17 cellular contexts compared by ENCODE assay signal in genomic region chr16:27256861-27257260, GRCh38. TPM values are rescaled to one million over a fixed set of nuclear protein-coding genes. Genes with fewer than 3 reads are reported as not detected.
DNase-seq lines count a peak whose midpoint lies in the region; TF ChIP-seq lines count a peak whose summit lies in the region.
"Had no signal": no experiment of that assay in that cellular context is flagged by ENCODE, and none has a peak within 500 bp of the region (broad histone marks: within the 10 kb centered on the region; RNA-seq: fewer than 3 reads in every experiment).

No MANE protein-coding gene starts in this region.

- intact Hi-C loops in vagina (cut with DNase I) = no loop called here

- peaks cover 52% of the 10 kb centered on the region for H3K4me1 ChIP-seq in vagina

- H3K4me3 ChIP-seq in vagina = no peak overlapping the region
- H3K4me3 ChIP-seq: GM23338 had no signal

- no peak for DNase-seq in activated naive CD4-positive, alpha-beta T cell (lab: John Stamatoyannopoulos, UW)
- no peak for DNase-seq in activated naive CD8-positive, alpha-beta T cell treated with anti-CD3 and anti-CD28 coated beads for 36 hours
- DNase-seq in osteocyte (ENCODE audit: extremely low spot score, unreplicated experiment) = peak; percentile 59
- no peak for DNase-seq in vagina (ENCODE audit: extremely low spot score in 2 of 2)
- no peak for DNase-seq in NCI-H2081 (lab: John Stamatoyannopoulos, UW)
- DNase-seq in T1000 (lab: John Stamatoyannopoulos, UW) = no peak
- DNase-seq: COR-L47, GF-D8, KG1, NCI-H1436, NCI-H2029 treated with DMSO at 0.1 percent for 48 hours, NCI-H510A treated with DMSO at 0.1 percent for 48 hours, NCI-H82, PC-3 had no signal

- H3K4me1 Mint-ChIP-seq in activated naive CD4-positive, alpha-beta T cell treated with anti-CD3 and anti-CD28 coated beads, Interleukin-2, amount 50 U/mL, for 24 hours = peaks cover 89% of the 10 kb centered on the region
- H3K4me1 Mint-ChIP-seq in activated naive CD8-positive, alpha-beta T cell treated with anti-CD3 and anti-CD28 coated beads for 36 hours = peaks cover 73% of the 10 kb centered on the region
- peaks cover 16% of the 10 kb centered on the region for H3K4me1 Mint-ChIP-seq in osteocyte (ENCODE audit: unreplicated experiment)

- peak overlapping the region; percentile 53 for H3K27ac Mint-ChIP-seq in activated naive CD4-positive, alpha-beta T cell treated with anti-CD3 and anti-CD28 coated beads, Interleukin-2, amount 50 U/mL, for 24 hours
- H3K27ac Mint-ChIP-seq in activated naive CD8-positive, alpha-beta T cell treated with anti-CD3 and anti-CD28 coated beads for 36 hours = peak overlapping the region; percentile 39
- H3K27ac Mint-ChIP-seq in osteocyte (ENCODE audit: unreplicated experiment) = peak overlapping the region; percentile 1
- H3K27ac Mint-ChIP-seq: GM23338 had no signal

- H3K4me3 Mint-ChIP-seq in activated naive CD4-positive, alpha-beta T cell treated with anti-CD3 and anti-CD28 coated beads, Interleukin-2, amount 50 U/mL, for 24 hours = peak overlapping the region; percentile 6
- H3K4me3 Mint-ChIP-seq in activated naive CD8-positive, alpha-beta T cell treated with anti-CD3 and anti-CD28 coated beads for 36 hours = no peak overlapping the region
- H3K4me3 Mint-ChIP-seq in osteocyte (ENCODE audit: unreplicated experiment) = no peak overlapping the region
- H3K4me3 Mint-ChIP-seq: GM23338 had no signal

- peaks cover 29% of the 10 kb centered on the region for H3K36me3 Mint-ChIP-seq in activated naive CD4-positive, alpha-beta T cell treated with anti-CD3 and anti-CD28 coated beads, Interleukin-2, amount 50 U/mL, for 24 hours
- peaks cover 74% of the 10 kb centered on the region for H3K36me3 Mint-ChIP-seq in activated naive CD8-positive, alpha-beta T cell treated with anti-CD3 and anti-CD28 coated beads for 36 hours
- peaks cover 7% of the 10 kb centered on the region for H3K36me3 Mint-ChIP-seq in osteocyte (ENCODE audit: unreplicated experiment)

- TF ChIP-seq POLR2A in vagina (IDR thresholded peaks at IDR 0.05) = no peak

- H3K27me3 ChIP-seq in vagina = no peaks in the 10 kb centered on the region

- H3K27me3 Mint-ChIP-seq in activated naive CD4-positive, alpha-beta T cell treated with anti-CD3 and anti-CD28 coated beads, Interleukin-2, amount 50 U/mL, for 24 hours = no peaks in the 10 kb centered on the region
- no peaks in the 10 kb centered on the region for H3K27me3 Mint-ChIP-seq in activated naive CD8-positive, alpha-beta T cell treated with anti-CD3 and anti-CD28 coated beads for 36 hours
- H3K27me3 Mint-ChIP-seq in osteocyte (ENCODE audit: unreplicated experiment) = no peaks in the 10 kb centered on the region

- TF ChIP-seq CTCF in osteocyte (IDR thresholded peaks at IDR 0.05) (no peak), vagina (IDR thresholded peaks at IDR 0.05) (no peak)

- no peaks in the 10 kb centered on the region for H3K9me3 Mint-ChIP-seq in activated naive CD4-positive, alpha-beta T cell treated with anti-CD3 and anti-CD28 coated beads, Interleukin-2, amount 50 U/mL, for 24 hours
- peaks cover 2% of the 10 kb centered on the region for H3K9me3 Mint-ChIP-seq in activated naive CD8-positive, alpha-beta T cell treated with anti-CD3 and anti-CD28 coated beads for 36 hours
- H3K9me3 Mint-ChIP-seq in osteocyte (ENCODE audit: unreplicated experiment) = no peaks in the 10 kb centered on the region
- H3K9me3 Mint-ChIP-seq: GM23338 had no signal

- no peaks in the 10 kb centered on the region for H3K9me3 ChIP-seq in vagina

- peaks cover 0 to 12% of the 10 kb centered on the region in 2 donors for H3K36me3 ChIP-seq in vagina

- H3K27ac ChIP-seq in vagina = peak overlapping the region; percentile 73
- H3K27ac ChIP-seq: RWPE1 had no signal

RNA-seq across cellular contexts. Expression of gene NSMCE1, which starts 11.7 kb away (rescaled TPM):
- 100 to 1,000 TPM; 133 to 146 TPM for total RNA-seq in activated naive CD8-positive, alpha-beta T cell treated with anti-CD3 and anti-CD28 coated beads for 36 hours
- total RNA-seq in osteocyte = 26.4 and 28.3 TPM in 2 replicates
- total RNA-seq in vagina = 24.6 TPM

RNA-seq across cellular contexts. Expression of gene KDM8, which starts 53.5 kb away (rescaled TPM):
- 10 to 100 TPM in 1 of 2 experiments, 1 to 10 TPM in 1; 9.9 to 12.2 TPM for total RNA-seq in activated naive CD8-positive, alpha-beta T cell treated with anti-CD3 and anti-CD28 coated beads for 36 hours
- 8.3 and 10.3 TPM in 2 replicates for total RNA-seq in osteocyte
- 1.5 TPM for total RNA-seq in vagina

RNA-seq across cellular contexts. Expression of gene IL4R, which starts 56.9 kb away (rescaled TPM):
- total RNA-seq in activated naive CD8-positive, alpha-beta T cell treated with anti-CD3 and anti-CD28 coated beads for 36 hours = 100 to 1,000 TPM; 183 to 190 TPM
- total RNA-seq in osteocyte = 34.5 and 35.9 TPM in 2 replicates
- 64.1 TPM for total RNA-seq in vagina

Comparison
In these comparisons a context has a peak if more than half of its experiments do, and no peak if none do; other contexts are left out.
1. H3K27ac Mint-ChIP-seq: peak in every context shown above with its lines; median percentile 53 in activated naive CD4-positive, alpha-beta T cell treated with anti-CD3 and anti-CD28 coated beads, Interleukin-2, amount 50 U/mL, for 24 hours; 39 in activated naive CD8-positive, alpha-beta T cell treated with anti-CD3 and anti-CD28 coated beads for 36 hours; 1 in osteocyte.